10 cellular contexts compared by ENCODE assay signal in genomic region chr3:105359098-105359762, GRCh38. TPM values are rescaled to one million over a fixed set of nuclear protein-coding genes. Genes with fewer than 3 reads are reported as not detected.
A peak's percentile ranks its signal among the peaks of the same experiment; 100 is the strongest.
DNase-seq lines count a peak whose midpoint lies in the region; ATAC-seq and TF ChIP-seq lines count a peak whose summit lies in the region.
"Had no signal": no experiment of that assay in that cellular context is flagged by ENCODE, and none has a peak within 500 bp of the region (broad histone marks: within the 10 kb centered on the region; RNA-seq: fewer than 3 reads in every experiment).

No MANE protein-coding gene starts in this region.

- H4K20me1 ChIP-seq in osteoblast (ENCODE audit: insufficient read depth, low read length), result no peaks in the 10 kb centered on the region

- ATAC-seq in GM18505 (IDR thresholded peaks at IDR 0.05; ENCODE audit: unreplicated experiment) (peak; percentile 45), HG03565 (IDR thresholded peaks at IDR 0.05; ENCODE audit: unreplicated experiment) (peak; percentile 32)

- H3K36me3 ChIP-seq in osteoblast (ENCODE audit: insufficient read depth, low read length), result no peaks in the 10 kb centered on the region
- H3K36me3 ChIP-seq: upper lobe of left lung had no signal

- no peaks in the 10 kb centered on the region for H3K79me2 ChIP-seq in osteoblast (ENCODE audit: insufficient read depth, low read length)

- peaks cover 19% of the 10 kb centered on the region for H3K4me1 Mint-ChIP-seq in type B pancreatic cell (ENCODE audit: unreplicated experiment)
- peaks cover 23% of the 10 kb centered on the region for H3K4me1 Mint-ChIP-seq in mesothelial cell of epicardium
- peaks cover 0 to 3% of the 10 kb centered on the region in 2 donors for H3K4me1 Mint-ChIP-seq in immature natural killer cell

- DNase-seq in astrocyte of the hippocampus (ENCODE audit: low read depth, low spot score) (peak; percentile 47), osteoblast (ENCODE audit: insufficient read length, low spot score, missing footprints) (peak; percentile 56), DMS153 treated with DMSO at 0.1 percent for 48 hours (lab: John Stamatoyannopoulos, UW; ENCODE audit: unreplicated experiment) (no peak), type B pancreatic cell (ENCODE audit: extremely low spot score, unreplicated experiment) (no peak), mesothelial cell of epicardium (ENCODE audit: low spot score in 2 of 2, unreplicated experiment in 2 of 2) (no peak), immature natural killer cell (no peak)
- DNase-seq: nucleus accumbens, upper lobe of left lung had no signal

- H3K27ac ChIP-seq in osteoblast (ENCODE audit: low read depth, low read length), result peak overlapping the region; percentile 76
- H3K27ac ChIP-seq: upper lobe of left lung had no signal

- peaks cover 66% of the 10 kb centered on the region for H3K4me1 ChIP-seq in osteoblast (ENCODE audit: insufficient read depth, low read length)
- H3K4me1 ChIP-seq: upper lobe of left lung had no signal

- H3K27me3 ChIP-seq in osteoblast (ENCODE audit: insufficient read depth, low read length), result no peaks in the 10 kb centered on the region
- H3K27me3 ChIP-seq: upper lobe of left lung had no signal

- H3K4me3 Mint-ChIP-seq in type B pancreatic cell (no peak overlapping the region), mesothelial cell of epicardium (no peak overlapping the region), immature natural killer cell (no peak overlapping the region)

- H3K9me3 Mint-ChIP-seq in type B pancreatic cell (peaks cover 7% of the 10 kb centered on the region), mesothelial cell of epicardium (no peaks in the 10 kb centered on the region), immature natural killer cell (peaks cover 0 to 3% (median 0%) of the 10 kb centered on the region in 6 donors)

- H3K4me2 ChIP-seq in osteoblast (ENCODE audit: insufficient read depth, low read length), result peak overlapping the region; percentile 46

- TF ChIP-seq POLR2A in GM18505 (IDR thresholded peaks at IDR 0.05; ENCODE audit: borderline replicate concordance, extremely low read depth, insufficient read depth, insufficient read length), result no peak

- TF ChIP-seq CTCF in osteoblast (IDR thresholded peaks at IDR 0.05; ENCODE audit: extremely low read depth, low read depth, low read length), result no peak
- TF ChIP-seq CTCF in type B pancreatic cell (conservative IDR thresholded peaks at IDR 0.05), result no peak
- no peak for TF ChIP-seq CTCF in mesothelial cell of epicardium (IDR thresholded peaks at IDR 0.05; ENCODE audit: unreplicated experiment)

- H3K27me3 Mint-ChIP-seq in type B pancreatic cell, result peaks cover 14% of the 10 kb centered on the region
- no peaks in the 10 kb centered on the region for H3K27me3 Mint-ChIP-seq in mesothelial cell of epicardium (ENCODE audit: low read depth)
- peaks cover 4 to 19% (median 11%) of the 10 kb centered on the region in 3 donors for H3K27me3 Mint-ChIP-seq in immature natural killer cell (ENCODE audit: low read depth in 3 of 3)

- H3K9me3 ChIP-seq in osteoblast (ENCODE audit: low read depth, low read length), result no peaks in the 10 kb centered on the region
- H3K9me3 ChIP-seq: upper lobe of left lung had no signal

- H3K36me3 Mint-ChIP-seq in type B pancreatic cell (no peaks in the 10 kb centered on the region), mesothelial cell of epicardium (no peaks in the 10 kb centered on the region), immature natural killer cell (no peaks in the 10 kb centered on the region)

- no peak overlapping the region for H3K4me3 ChIP-seq in osteoblast (ENCODE audit: insufficient read depth, low read length)
- H3K4me3 ChIP-seq: upper lobe of left lung had no signal

- H2AFZ ChIP-seq in osteoblast (ENCODE audit: low read length), result no peak overlapping the region

- H3K27ac Mint-ChIP-seq in type B pancreatic cell (no peak overlapping the region), mesothelial cell of epicardium (no peak overlapping the region), immature natural killer cell (no peak overlapping the region)

RNA-seq across cellular contexts. Expression of gene ALCAM, which starts 7.5 kb away (rescaled TPM):
- total RNA-seq in osteoblast (178 and 276 TPM in 2 replicates), type B pancreatic cell (ENCODE audit: low replicate concordance) (84.6 and 101 TPM in 2 replicates), mesothelial cell of epicardium (87.1 to 93.1 TPM (median 90.3 TPM) in 3 replicates)
- polyA plus RNA-seq in immature natural killer cell, result 1 to 10 TPM in 2 of 3 donors, under 1 TPM in 1; 0.72 to 4.9 (median 2.8) TPM

Comparison
In these comparisons a context has a peak if more than half of its experiments do, and no peak if none do; other contexts are left out.
1. DNase-seq: peak in astrocyte of the hippocampus (single experiment) and osteoblast (single experiment); none in DMS153 treated with DMSO at 0.1 percent for 48 hours (single experiment), type B pancreatic cell (single experiment), mesothelial cell of epicardium (0 of 2) and immature natural killer cell (0 of 3).